10 cellular contexts compared by ENCODE assay signal in the genomic region with DNA sequence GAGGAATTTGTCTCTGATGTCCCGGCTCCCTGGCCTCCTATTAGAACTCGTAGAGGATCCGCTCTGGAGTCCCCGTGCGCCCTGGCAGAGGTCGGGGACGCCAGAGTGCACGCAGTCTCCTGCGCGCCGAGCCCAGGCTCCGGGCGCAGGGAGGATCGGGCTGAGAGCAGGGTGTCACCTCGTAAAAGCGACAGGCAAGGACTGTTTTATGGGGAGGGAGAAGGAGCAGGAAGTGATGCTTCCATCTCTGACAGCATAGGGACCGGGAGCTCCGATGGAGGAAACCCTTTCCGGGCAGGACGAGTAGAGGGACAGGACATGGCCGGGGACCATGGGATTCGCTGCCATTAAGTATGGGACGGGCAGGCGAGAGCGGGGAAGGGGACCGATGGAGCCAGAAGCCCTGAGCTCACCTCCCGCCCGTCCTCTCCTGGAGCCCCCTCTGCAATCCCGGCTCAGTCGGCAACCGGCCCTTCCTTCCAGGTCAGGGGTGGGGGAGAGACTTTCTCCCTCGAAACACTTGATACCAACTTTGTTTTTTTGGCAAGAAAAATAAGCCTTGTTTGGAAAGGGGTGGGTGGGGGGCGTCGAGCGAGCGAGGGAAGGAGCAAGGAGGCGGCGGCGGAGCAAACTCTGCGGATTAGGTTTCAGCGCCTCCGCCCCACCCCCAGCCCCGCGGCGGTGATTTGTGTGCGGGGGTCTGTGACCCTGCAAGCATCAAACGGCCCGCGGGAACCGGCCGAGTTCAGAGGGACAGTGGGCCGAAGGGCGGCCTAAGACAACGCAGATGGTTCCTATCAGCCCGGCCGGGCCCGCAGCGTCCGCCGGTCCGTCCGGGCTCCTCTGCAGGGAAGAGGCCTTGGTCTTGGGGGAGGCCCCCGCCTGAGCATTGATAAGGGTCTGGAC. TPM values are rescaled to one million over a fixed set of nuclear protein-coding genes. Genes with fewer than 3 reads are reported as not detected.
DNase-seq lines count a peak whose midpoint lies in the region; ATAC-seq and TF ChIP-seq lines count a peak whose summit lies in the region.
"Had no signal": no experiment of that assay in that cellular context is flagged by ENCODE, and none has a peak within 500 bp of the region (broad histone marks: within the 10 kb centered on the region; RNA-seq: fewer than 3 reads in every experiment).

No MANE protein-coding gene starts in this region.

- peak overlapping the region; percentile 11 for H3K4me3 ChIP-seq in mesodermal cell (ENCODE audit: extremely low read depth, insufficient read depth, low read length, poor library complexity, severe bottlenecking)
- H3K4me3 ChIP-seq in transverse colon = peak overlapping the region in 3 of 4 donors; percentile 9 to 49 (median 13)

- peak overlapping the region in 1 of 5 experiments; percentile 88 for H3K27ac Mint-ChIP-seq in brain

- H3K27me3 Mint-ChIP-seq in activated T-cell treated with anti-CD3 and anti-CD28 coated beads, Interleukin-2, amount 50 U/mL, for 4 hours (ENCODE audit: low read depth) = peaks cover 85% of the 10 kb centered on the region
- peaks cover 99% of the 10 kb centered on the region for H3K27me3 Mint-ChIP-seq in brain

- peaks cover 10% of the 10 kb centered on the region for H3K4me1 Mint-ChIP-seq in activated T-cell treated with anti-CD3 and anti-CD28 coated beads, Interleukin-2, amount 50 U/mL, for 4 hours (ENCODE audit: low read depth)
- H3K4me1 Mint-ChIP-seq in brain = peaks cover 34% of the 10 kb centered on the region

- no peak overlapping the region for H3K27ac ChIP-seq in mesodermal cell (ENCODE audit: low read depth, low read length, severe bottlenecking)
- H3K27ac ChIP-seq in transverse colon = no peak overlapping the region
- H3K27ac ChIP-seq: brain microvascular endothelial cell had no signal

- DNase-seq in activated T-cell treated with anti-CD3 and anti-CD28 coated beads, Interleukin-2, amount 50 U/mL, for 4 hours = no peak
- DNase-seq in activated T-cell treated with anti-CD3 and anti-CD28 coated beads for 4 hours (no peak), transverse colon (no peak), GM19240 (ENCODE audit: insufficient read length, low spot score) (no peak), ACHN (no peak)
- DNase-seq: brain microvascular endothelial cell, SW 1271 had no signal

- intact Hi-C loops in transverse colon (cut with DNase I; ENCODE audit: low total_unique reads) = no loop called here

- peaks cover 11% of the 10 kb centered on the region for H3K4me1 ChIP-seq in mesodermal cell (ENCODE audit: control insufficient read depth, insufficient read depth, low read length, poor library complexity, severe bottlenecking)
- H3K4me1 ChIP-seq in transverse colon = peaks cover 0 to 26% (median 12%) of the 10 kb centered on the region in 4 donors

- H3K36me3 ChIP-seq in mesodermal cell (ENCODE audit: control insufficient read depth, insufficient read depth, low read length) (no peaks in the 10 kb centered on the region), transverse colon (no peaks in the 10 kb centered on the region)
- H3K36me3 ChIP-seq: brain microvascular endothelial cell had no signal

- peak; percentile 25 to 46 for ATAC-seq in activated T-cell treated with anti-CD3 and anti-CD28 coated beads, Interleukin-2, amount 50 U/mL, for 4 hours
- ATAC-seq in GM21526 (IDR thresholded peaks at IDR 0.05; ENCODE audit: low FRiP score, unreplicated experiment) = no peak

- no peaks in the 10 kb centered on the region for H3K36me3 Mint-ChIP-seq in activated T-cell treated with anti-CD3 and anti-CD28 coated beads, Interleukin-2, amount 50 U/mL, for 4 hours (ENCODE audit: insufficient read depth)
- no peaks in the 10 kb centered on the region for H3K36me3 Mint-ChIP-seq in brain

- no peaks in the 10 kb centered on the region for H3K9me3 Mint-ChIP-seq in activated T-cell treated with anti-CD3 and anti-CD28 coated beads, Interleukin-2, amount 50 U/mL, for 4 hours
- H3K9me3 Mint-ChIP-seq in brain = peaks cover 0 to 14% (median 0%) of the 10 kb centered on the region in 5 experiments

- in situ Hi-C loops in transverse colon (cut with MboI; ENCODE audit: low pct_ligation_motif_present in 1 of 4, low pct_unique_long_range_greater_than_20kb in 1 of 4, low sequenced_read_pairs in 3 of 4) (no loop called here), ACHN (cut with HindIII; ENCODE audit: low pct_ligation_motif_present, low pct_unique_long_range_greater_than_20kb, low sequenced_read_pairs) (no loop called here)

- TF ChIP-seq EP300 in transverse colon (IDR thresholded peaks at IDR 0.05; ENCODE audit: low read depth) = no peak

- peak overlapping the region; percentile 75 for H3K4me3 Mint-ChIP-seq in activated T-cell treated with anti-CD3 and anti-CD28 coated beads, Interleukin-2, amount 50 U/mL, for 4 hours
- H3K4me3 Mint-ChIP-seq in brain = peak overlapping the region in 4 of 5 experiments; percentile 47 to 83 (median 68)

- H3K27me3 ChIP-seq in transverse colon = peaks cover 100% of the 10 kb centered on the region

- no peak for TF ChIP-seq CTCF in brain (conservative IDR thresholded peaks at IDR 0.05)
- no peak for TF ChIP-seq CTCF in transverse colon (IDR thresholded peaks at IDR 0.05)

- 3 to 4% methylated on average over 36 to 45 of the region's 63 CpGs for WGBS in mesodermal cell (ENCODE audit: insufficient coverage in 2 of 2), 2 experiments
- 0 to 9% methylated on average over 1 to 42 of the region's 63 CpGs for WGBS in transverse colon (ENCODE audit: low coverage in 1 of 2), 2 donors

- H3K9me3 ChIP-seq in mesodermal cell (ENCODE audit: control insufficient read depth, low read length) (no peaks in the 10 kb centered on the region), transverse colon (no peaks in the 10 kb centered on the region)

- no peak for TF ChIP-seq POLR2A in transverse colon (IDR thresholded peaks at IDR 0.05)

RNA-seq across cellular contexts. Expression of a gene that starts 12.6 kb away (rescaled TPM):
- not detected for total RNA-seq in activated T-cell treated with anti-CD3 and anti-CD28 coated beads, Interleukin-2, amount 50 U/mL, for 4 hours
- polyA plus RNA-seq in brain (ENCODE audit: insufficient read depth, low read depth, low replicate concordance) = not detected
- polyA plus RNA-seq in mesodermal cell (2013, experiment 1 of 2) = 1.7 TPM
- 1.4 TPM for polyA plus RNA-seq in mesodermal cell (2013, experiment 2 of 2)
- total RNA-seq in transverse colon = under 1 TPM in 1 of 4 donors, not detected in 3; 0.64 TPM
